1 cellular context compared by ENCODE assay signal in the genomic region with DNA sequence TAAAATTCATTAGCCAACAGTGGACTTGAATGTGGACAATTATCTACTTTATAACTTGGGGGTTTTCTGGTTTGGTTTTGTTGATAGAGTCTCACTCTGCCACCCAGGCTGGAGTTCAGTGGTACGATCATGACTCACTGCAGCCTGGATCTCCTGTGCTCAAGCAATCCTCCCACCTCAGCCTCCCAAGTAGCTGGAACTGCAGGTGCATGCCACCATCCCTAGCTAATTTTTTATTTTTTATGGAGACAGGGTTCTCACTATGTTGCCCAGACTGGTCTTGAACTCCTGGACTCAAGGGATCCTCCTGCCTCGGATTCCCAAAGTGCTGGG.
TF ChIP-seq lines count a peak whose summit lies in the region.

No MANE protein-coding gene starts in this region.

TF ChIP-seq in H1, 55 proteins besides CTCF, POLR2A, EP300 and RAD21:
- TF ChIP-seq, protein P1, sequence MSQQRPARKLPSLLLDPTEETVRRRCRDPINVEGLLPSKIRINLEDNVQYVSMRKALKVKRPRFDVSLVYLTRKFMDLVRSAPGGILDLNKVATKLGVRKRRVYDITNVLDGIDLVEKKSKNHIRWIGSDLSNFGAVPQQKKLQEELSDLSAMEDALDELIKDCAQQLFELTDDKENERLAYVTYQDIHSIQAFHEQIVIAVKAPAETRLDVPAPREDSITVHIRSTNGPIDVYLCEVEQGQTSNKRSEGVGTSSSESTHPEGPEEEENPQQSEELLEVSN (IDR thresholded peaks at IDR 0.05): no peak
- TF ChIP-seq SP4 (IDR thresholded peaks at IDR 0.05; ENCODE audit: low read length): no peak
- no peak for TF ChIP-seq KDM4A (IDR thresholded peaks at IDR 0.05; ENCODE audit: low read depth, low read length, severe bottlenecking)
- TF ChIP-seq KDM1A (IDR thresholded peaks at IDR 0.05; ENCODE audit: borderline replicate concordance, low read length): no peak
